Comparison of ENCODE assay signal across 16 cellular contexts in genomic region chr6:155993248-155993647, GRCh38.
DNase-seq lines count a peak whose midpoint lies in the region; ATAC-seq and TF ChIP-seq lines count a peak whose summit lies in the region.
"Had no signal": no experiment of that assay in that cellular context is flagged by ENCODE, and none has a peak within 500 bp of the region (broad histone marks: within the 10 kb centered on the region; RNA-seq: fewer than 3 reads in every experiment).

No MANE protein-coding gene starts in this region.

- no peak overlapping the region for H3K27ac ChIP-seq in GM23338 (ENCODE audit: low read depth)
- peak overlapping the region; percentile 77; the same call in 1 of the 2 replicates for H3K27ac ChIP-seq in SK-N-MC
- H3K27ac ChIP-seq: GM23248 had no signal

- no peaks in the 10 kb centered on the region for H3K79me2 ChIP-seq in GM23338 (replicated peaks; ENCODE audit: insufficient read depth)

- H3K27me3 ChIP-seq in GM23338 (ENCODE audit: insufficient read depth) = no peaks in the 10 kb centered on the region

- intact Hi-C loops in sciatic nerve (cut with DNase I) = no loop called here

- H3K9me3 ChIP-seq in SK-N-MC (ENCODE audit: low read depth, low read length) = no peaks in the 10 kb centered on the region
- H3K9me3 ChIP-seq: HAP-1 had no signal

- H3K4me1 Mint-ChIP-seq in GM23338 (no peaks in the 10 kb centered on the region), glutamatergic neuron (ENCODE audit: low read depth, unreplicated experiment) (peaks cover 4% of the 10 kb centered on the region)
- H3K4me1 Mint-ChIP-seq: CD4-positive, alpha-beta memory T cell had no signal

- peak overlapping the region; percentile 69 for H2AFZ ChIP-seq in GM23338
- H2AFZ ChIP-seq: GM23248 had no signal

- H3K36me3 Mint-ChIP-seq in GM23338 (ENCODE audit: low read depth) (peaks cover 3% of the 10 kb centered on the region; the same call in 1 of the 3 replicates), glutamatergic neuron (ENCODE audit: unreplicated experiment) (no peaks in the 10 kb centered on the region)

- H4K20me1 ChIP-seq in GM23338 (replicated peaks; ENCODE audit: insufficient read depth) = no peaks in the 10 kb centered on the region

- H3K9me2 ChIP-seq in GM23338 (ENCODE audit: insufficient read depth) = 0 out of 2 replicates have a peak, but pooled peaks cover 3% of the 10 kb centered on the region

- H3K4me3 Mint-ChIP-seq in GM23338 = no peak overlapping the region
- no peak overlapping the region for H3K4me3 Mint-ChIP-seq in glutamatergic neuron (ENCODE audit: unreplicated experiment)
- H3K4me3 Mint-ChIP-seq: CD4-positive, alpha-beta memory T cell; HFFc6 had no signal

- H3K27ac Mint-ChIP-seq in GM23338 = no peak overlapping the region
- H3K27ac Mint-ChIP-seq in glutamatergic neuron (ENCODE audit: unreplicated experiment) = no peak overlapping the region
- H3K27ac Mint-ChIP-seq: CD4-positive, alpha-beta memory T cell; HFFc6 had no signal

- no peaks in the 10 kb centered on the region for H3F3A ChIP-seq in GM23338 (replicated peaks; ENCODE audit: low read depth)

- no peak overlapping the region for H3K4me3 ChIP-seq in GM23338
- no peak overlapping the region for H3K4me3 ChIP-seq in SK-N-MC
- H3K4me3 ChIP-seq: GM23248, HAP-1 had no signal

- no peaks in the 10 kb centered on the region for H3K27me3 Mint-ChIP-seq in GM23338 (ENCODE audit: insufficient read depth, low read depth, poor library complexity)
- H3K27me3 Mint-ChIP-seq in glutamatergic neuron (ENCODE audit: unreplicated experiment) = no peaks in the 10 kb centered on the region

- H3K9me3 Mint-ChIP-seq in GM23338 (peaks cover 3% of the 10 kb centered on the region; the same call in 2 of the 3 replicates), glutamatergic neuron (ENCODE audit: unreplicated experiment) (no peaks in the 10 kb centered on the region)
- H3K9me3 Mint-ChIP-seq: HFFc6 had no signal

- no peak overlapping the region for H3K9ac ChIP-seq in SK-N-MC (ENCODE audit: insufficient read length)
- H3K9ac ChIP-seq: GM23248 had no signal

- TF ChIP-seq CTCF in GM23338 (conservative IDR thresholded peaks at IDR 0.05; ENCODE audit: low read depth in 2 of 2) = no peak
- no peak for TF ChIP-seq CTCF in glutamatergic neuron (IDR thresholded peaks at IDR 0.05; ENCODE audit: partially characterized antibody, unreplicated experiment)

- H3K4me2 ChIP-seq in GM23338 = no peak overlapping the region

- H3K4me1 ChIP-seq in GM23338 (ENCODE audit: insufficient read depth) = no peaks in the 10 kb centered on the region
- H3K4me1 ChIP-seq: HAP-1 had no signal

- DNase-seq in GM23338 (ENCODE audit: low spot score) (no peak), SK-N-MC (ENCODE audit: low read depth, low spot score) (no peak), left kidney (ENCODE audit: low read depth, low spot score) (peak; percentile 41), sciatic nerve (ENCODE audit: low spot score) (no peak), NCI-H1105 treated with DMSO at 0.1 percent for 48 hours (lab: John Stamatoyannopoulos, UW) (no peak), glutamatergic neuron (no peak)
- DNase-seq in effector CD4-positive, alpha-beta T cell = no peak
- DNase-seq: Calu3; CD4-positive, alpha-beta memory T cell; COR-L47; DMS53; DMS79 treated with DMSO at 0.1 percent for 48 hours; GF-D8; GM23248; HFFc6 had no signal

- H3K36me3 ChIP-seq in GM23338 (ENCODE audit: insufficient read depth) (peaks cover 2% of the 10 kb centered on the region; the same call in 1 of the 2 replicates), SK-N-MC (ENCODE audit: insufficient read depth, low read length) (no peaks in the 10 kb centered on the region)
- H3K36me3 ChIP-seq: HAP-1 had no signal

- ATAC-seq in GM23338 (no peak), sciatic nerve (peak; percentile 51)

TF ChIP-seq in GM23338, 12 proteins besides CTCF, POLR2A, EP300 and RAD21 (continues in another document):
- TF ChIP-seq EZH2 (IDR thresholded peaks at IDR 0.05; ENCODE audit: low read depth, unreplicated experiment) (no peak), STAT1 (IDR thresholded peaks at IDR 0.05; ENCODE audit: unreplicated experiment) (no peak), JUNB (IDR thresholded peaks at IDR 0.05; ENCODE audit: unreplicated experiment) (no peak), EZH2phosphoT487 (IDR thresholded peaks at IDR 0.05; ENCODE audit: unreplicated experiment) (no peak), ETS1 (IDR thresholded peaks at IDR 0.05) (no peak), ZNF462 (CRISPR knock-in tag; IDR thresholded peaks at IDR 0.05) (no peak)
